In genomic region chr17:78122991-78123249, GRCh38 we compare ENCODE assay signal across 26 cellular contexts. TPM values are rescaled to one million over a fixed set of nuclear protein-coding genes. Genes with fewer than 3 reads are reported as not detected.
A peak's percentile ranks its signal among the peaks of the same experiment; 100 is the strongest.
DNase-seq lines count a peak whose midpoint lies in the region; ATAC-seq and TF ChIP-seq lines count a peak whose summit lies in the region.
"Had no signal": no experiment of that assay in that cellular context is flagged by ENCODE, and none has a peak within 500 bp of the region (broad histone marks: within the 10 kb centered on the region; RNA-seq: fewer than 3 reads in every experiment).

No MANE protein-coding gene starts in this region.

- CTCF ChIA-PET in HEK293 (lab: Yijun Ruan, JAX) = interaction anchor here (0.7 to 3.3 kb wide), 2 partner anchors 10 to 12 kb away, joined by 4 to 10 read pairs; no protein-coding TSS in a partner anchor

- peaks cover 53% of the 10 kb centered on the region for H3K36me3 Mint-ChIP-seq in T-helper 1 cell treated with Interleukin-12 subunit alpha and Interleukin-12 subunit beta and Interleukin-4 antibody, amounts not matched to agents 30 μg/mL and 1 μg/mL, for 36 hours (ENCODE audit: low read depth)
- peaks cover 9% of the 10 kb centered on the region for H3K36me3 Mint-ChIP-seq in activated naive CD8-positive, alpha-beta T cell
- H3K36me3 Mint-ChIP-seq in natural killer cell treated with Interleukin-12 subunit alpha and Interleukin-12 subunit beta and Interleukin-15 and Interleukin-18, amount 100 ng/mL, for 72 hours = peaks cover 7% of the 10 kb centered on the region

- peak overlapping the region; percentile 81 for H3K27ac Mint-ChIP-seq in T-helper 1 cell treated with Interleukin-12 subunit alpha and Interleukin-12 subunit beta and Interleukin-4 antibody, amounts not matched to agents 30 μg/mL and 1 μg/mL, for 36 hours
- peak overlapping the region; percentile 76 for H3K27ac Mint-ChIP-seq in activated naive CD8-positive, alpha-beta T cell
- H3K27ac Mint-ChIP-seq in natural killer cell treated with Interleukin-12 subunit alpha and Interleukin-12 subunit beta and Interleukin-15 and Interleukin-18, amount 100 ng/mL, for 72 hours = peak overlapping the region; percentile 83 to 89
- H3K27ac Mint-ChIP-seq: progenitor cell of endocrine pancreas had no signal

- intact Hi-C loops in tibial artery (cut with DNase I; ENCODE audit: low total_unique reads) = no loop called here

- H3K27me3 Mint-ChIP-seq in T-helper 1 cell treated with Interleukin-12 subunit alpha and Interleukin-12 subunit beta and Interleukin-4 antibody, amounts not matched to agents 30 μg/mL and 1 μg/mL, for 36 hours (ENCODE audit: low read depth) = no peaks in the 10 kb centered on the region
- H3K27me3 Mint-ChIP-seq in activated naive CD8-positive, alpha-beta T cell = no peaks in the 10 kb centered on the region
- no peaks in the 10 kb centered on the region for H3K27me3 Mint-ChIP-seq in natural killer cell treated with Interleukin-12 subunit alpha and Interleukin-12 subunit beta and Interleukin-15 and Interleukin-18, amount 100 ng/mL, for 72 hours
- H3K27me3 Mint-ChIP-seq: progenitor cell of endocrine pancreas had no signal

- ATAC-seq in natural killer cell treated with Interleukin-12 subunit alpha and Interleukin-12 subunit beta and Interleukin-15 and Interleukin-18, amount 100 ng/mL, for 72 hours = no peak
- ATAC-seq: heart right ventricle had no signal

- H3K4me3 ChIP-seq in HEK293 (ENCODE audit: low read depth, low read length) = no peak overlapping the region
- no peak overlapping the region for H3K4me3 ChIP-seq in tibial artery
- H3K4me3 ChIP-seq: cardiac muscle cell, lung, PC-9, skin epidermis had no signal

- POLR2A ChIA-PET in HEK293 (lab: Yijun Ruan, JAX) = no interaction called here

- TF ChIP-seq CTCF in HEK293 (tag by site-specific recombination; IDR thresholded peaks at IDR 0.05) = no peak
- TF ChIP-seq CTCF in tibial artery (IDR thresholded peaks at IDR 0.05) = no peak

- H3K4me1 ChIP-seq in HEK293 (ENCODE audit: control insufficient read depth, insufficient read depth, low read length) (peaks cover 5% of the 10 kb centered on the region; the same call in 1 of the 2 replicates), tibial artery (peaks cover 0 to 36% (median 28%) of the 10 kb centered on the region in 4 donors)

- peaks cover 0 to 56% of the 10 kb centered on the region in 2 donors for H3K27me3 ChIP-seq in tibial artery
- H3K27me3 ChIP-seq: cardiac muscle cell, heart right ventricle had no signal

- H3K4me1 Mint-ChIP-seq in T-helper 1 cell treated with Interleukin-12 subunit alpha and Interleukin-12 subunit beta and Interleukin-4 antibody, amounts not matched to agents 30 μg/mL and 1 μg/mL, for 36 hours (ENCODE audit: low read depth) = peaks cover 39% of the 10 kb centered on the region
- peaks cover 57% of the 10 kb centered on the region for H3K4me1 Mint-ChIP-seq in activated naive CD8-positive, alpha-beta T cell (ENCODE audit: low read depth)
- peaks cover 38 to 47% of the 10 kb centered on the region in 2 donors for H3K4me1 Mint-ChIP-seq in natural killer cell treated with Interleukin-12 subunit alpha and Interleukin-12 subunit beta and Interleukin-15 and Interleukin-18, amount 100 ng/mL, for 72 hours (ENCODE audit: low read depth in 2 of 2)

- H3K9me3 ChIP-seq in HEK293 (ENCODE audit: control insufficient read depth, insufficient read depth, low read depth, low read length) = no peaks in the 10 kb centered on the region
- H3K9me3 ChIP-seq in tibial artery = no peaks in the 10 kb centered on the region
- H3K9me3 ChIP-seq: heart right ventricle had no signal

- H3K27ac ChIP-seq in HEK293 (ENCODE audit: extremely low read depth, low read depth, low read length) = no peak overlapping the region
- no peak overlapping the region for H3K27ac ChIP-seq in tibial artery
- H3K27ac ChIP-seq: 22Rv1, cardiac muscle cell, HL-60, PC-9 had no signal

- H3K36me3 ChIP-seq in HEK293 (ENCODE audit: control insufficient read depth in 2 of 2, insufficient read depth in 1 of 2, low read length in 2 of 2) (peaks cover 7 to 21% of the 10 kb centered on the region in 2 experiments; a peak in 2 of 3 replicates), tibial artery (peaks cover 0 to 46% (median 4%) of the 10 kb centered on the region in 3 donors)

- DNase-seq in T-helper 1 cell = no peak
- no peak for DNase-seq in natural killer cell treated with Interleukin-12 subunit alpha and Interleukin-12 subunit beta and Interleukin-15 and Interleukin-18, amount 100 ng/mL, for 72 hours (ENCODE audit: low spot score)
- DNase-seq in tibial artery = no peak
- no peak for DNase-seq in NCI-H2107 (lab: John Stamatoyannopoulos, UW)
- no peak for DNase-seq in DMS153 treated with DMSO at 0.1 percent for 48 hours (lab: John Stamatoyannopoulos, UW; ENCODE audit: unreplicated experiment)
- DNase-seq: C1 segment of cervical spinal cord; DMS79 treated with DMSO at 0.1 percent for 48 hours; effector CD4-positive, alpha-beta T cell; H7; NCI-H1417; NCI-H2171 treated with DMSO at 0.1 percent for 48 hours; NCI-H748 treated with DMSO at 0.1 percent for 48 hours; PC-9; trophoblast cell had no signal

- H3K9me3 Mint-ChIP-seq in T-helper 1 cell treated with Interleukin-12 subunit alpha and Interleukin-12 subunit beta and Interleukin-4 antibody, amounts not matched to agents 30 μg/mL and 1 μg/mL, for 36 hours = no peaks in the 10 kb centered on the region
- H3K9me3 Mint-ChIP-seq in activated naive CD8-positive, alpha-beta T cell (ENCODE audit: low read depth) = no peaks in the 10 kb centered on the region
- no peaks in the 10 kb centered on the region for H3K9me3 Mint-ChIP-seq in natural killer cell treated with Interleukin-12 subunit alpha and Interleukin-12 subunit beta and Interleukin-15 and Interleukin-18, amount 100 ng/mL, for 72 hours

- H3K4me3 Mint-ChIP-seq in T-helper 1 cell treated with Interleukin-12 subunit alpha and Interleukin-12 subunit beta and Interleukin-4 antibody, amounts not matched to agents 30 μg/mL and 1 μg/mL, for 36 hours = peak overlapping the region; percentile 67
- H3K4me3 Mint-ChIP-seq in activated naive CD8-positive, alpha-beta T cell = peak overlapping the region; percentile 82
- H3K4me3 Mint-ChIP-seq in natural killer cell treated with Interleukin-12 subunit alpha and Interleukin-12 subunit beta and Interleukin-15 and Interleukin-18, amount 100 ng/mL, for 72 hours = peak overlapping the region; percentile 88

TF ChIP-seq in HEK293, 187 proteins besides CTCF, POLR2A, EP300 and RAD21:
- TF ChIP-seq ZNF324 (tag by site-specific recombination; IDR thresholded peaks at IDR 0.05) = no peak
- TF ChIP-seq ZBTB7A (tag by site-specific recombination; IDR thresholded peaks at IDR 0.05; ENCODE audit: low read depth) = no peak
- no peak for TF ChIP-seq RBAK (tag by site-specific recombination; IDR thresholded peaks at IDR 0.05)
- no peak for TF ChIP-seq ZSCAN30 (tag by site-specific recombination; IDR thresholded peaks at IDR 0.05)
- no peak for TF ChIP-seq ZNF211 (tag by site-specific recombination; IDR thresholded peaks at IDR 0.05; ENCODE audit: low read depth)
- TF ChIP-seq ZNF292 (tag by site-specific recombination; IDR thresholded peaks at IDR 0.05; ENCODE audit: borderline replicate concordance, low read depth) = no peak
- peak; percentile 98 for TF ChIP-seq ZNF623 (tag by site-specific recombination; IDR thresholded peaks at IDR 0.05)

RNA-seq across cellular contexts. Expression of gene TMC6, which starts 5.6 kb away (rescaled TPM):
- 100 to 1,000 TPM; 282 to 351 TPM for total RNA-seq in natural killer cell treated with Interleukin-12 subunit alpha and Interleukin-12 subunit beta and Interleukin-15 and Interleukin-18, amount 100 ng/mL, for 72 hours

RNA-seq across cellular contexts. Expression of gene TMC8, which starts 7.7 kb away (rescaled TPM):
- total RNA-seq in natural killer cell treated with Interleukin-12 subunit alpha and Interleukin-12 subunit beta and Interleukin-15 and Interleukin-18, amount 100 ng/mL, for 72 hours = 100 to 1,000 TPM in 1 of 2 donors, 10 to 100 TPM in 1; 87.1 to 209 TPM
- total RNA-seq: myocyte had no signal

RNA-seq across cellular contexts. Expression of gene C17orf99, which starts 23.3 kb away (rescaled TPM):
- not detected for total RNA-seq in natural killer cell treated with Interleukin-12 subunit alpha and Interleukin-12 subunit beta and Interleukin-15 and Interleukin-18, amount 100 ng/mL, for 72 hours
- total RNA-seq: cardiac muscle cell, H7, myocyte, PC-9, progenitor cell of endocrine pancreas, SK-MEL-5 had no signal

RNA-seq across cellular contexts. Expression of gene SYNGR2, which starts 45.5 kb away (rescaled TPM):
- total RNA-seq in natural killer cell treated with Interleukin-12 subunit alpha and Interleukin-12 subunit beta and Interleukin-15 and Interleukin-18, amount 100 ng/mL, for 72 hours = 100 to 1,000 TPM in 1 of 2 donors, 10 to 100 TPM in 1; 84.9 to 120 TPM
